In genomic region chr10:4956088-4956487, GRCh38 we compare ENCODE assay signal across 3 cellular contexts. TPM values are rescaled to one million over a fixed set of nuclear protein-coding genes. Genes with fewer than 3 reads are reported as not detected.
"Had no signal": no experiment of that assay in that cellular context is flagged by ENCODE, and none has a peak within 500 bp of the region (broad histone marks: within the 10 kb centered on the region; RNA-seq: fewer than 3 reads in every experiment).

No MANE protein-coding gene starts in this region.

RNA-seq across cellular contexts. Expression of gene AKR1C1, which starts 7.1 kb away (rescaled TPM):
- total RNA-seq: OCI-LY7 had no signal

RNA-seq across cellular contexts. Expression of gene AKR1C2, which starts 47.6 kb away (rescaled TPM):
- total RNA-seq: OCI-LY7, SK-MEL-5 had no signal
- polyA plus RNA-seq: SK-N-SH had no signal
